15 cellular contexts compared by ENCODE assay signal in the genomic region with DNA sequence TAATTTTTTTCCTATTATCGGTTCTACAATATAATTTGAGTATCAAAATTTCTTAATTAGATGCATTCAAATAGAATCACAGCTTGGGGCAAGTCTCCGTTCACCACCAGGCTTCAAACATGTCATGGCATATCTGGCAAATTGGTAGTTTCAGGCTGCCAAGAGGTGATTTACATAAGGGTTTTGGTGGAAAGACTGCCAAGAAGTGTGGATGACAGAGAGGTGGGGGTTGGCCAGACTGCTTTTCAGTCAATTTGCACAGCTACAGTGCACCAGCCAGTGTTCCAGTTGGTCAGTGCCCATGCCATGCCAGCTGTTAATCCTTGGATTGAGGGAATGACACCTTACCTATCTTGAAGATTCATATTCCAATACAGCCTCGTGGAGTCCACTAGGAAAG. TPM values are rescaled to one million over a fixed set of nuclear protein-coding genes. Genes with fewer than 3 reads are reported as not detected.
DNase-seq lines count a peak whose midpoint lies in the region; ATAC-seq and TF ChIP-seq lines count a peak whose summit lies in the region.
"Had no signal": no experiment of that assay in that cellular context is flagged by ENCODE, and none has a peak within 500 bp of the region (broad histone marks: within the 10 kb centered on the region; RNA-seq: fewer than 3 reads in every experiment).

No MANE protein-coding gene starts in this region.

- peaks cover 3% of the 10 kb centered on the region for H3K4me1 Mint-ChIP-seq in activated T-cell treated with anti-CD3 and anti-CD28 coated beads, Interleukin-2, amount 50 U/mL, for 72 hours (ENCODE audit: low read depth)

- H3K4me1 ChIP-seq in psoas muscle, result peaks cover 6% of the 10 kb centered on the region

- no peak overlapping the region for H3K27ac Mint-ChIP-seq in activated T-cell treated with anti-CD3 and anti-CD28 coated beads, Interleukin-2, amount 50 U/mL, for 72 hours

- DNase-seq in NCI-H2081 treated with DMSO at 0.1 percent for 48 hours (lab: John Stamatoyannopoulos, UW) (peak; percentile 88), epithelial cell of esophagus (ENCODE audit: low read depth) (peak; percentile 93), psoas muscle (no peak), RKO (ENCODE audit: low spot score) (no peak), T-helper 9 cell (no peak)
- DNase-seq in activated T-cell treated with anti-CD3 and anti-CD28 coated beads, Interleukin-2, amount 50 U/mL, for 72 hours, result no peak
- DNase-seq: activated T-cell treated with anti-CD3 and anti-CD28 coated beads for 4 hours; CD4-positive, CD25-positive, alpha-beta regulatory T cell; mesendoderm; NCI-H1048; OCI-M1; small intestine had no signal

- H3K4me3 ChIP-seq in epithelial cell of esophagus (ENCODE audit: low read length), result no peak overlapping the region
- no peak overlapping the region for H3K4me3 ChIP-seq in psoas muscle

- peaks cover 0 to 2% of the 10 kb centered on the region in 2 donors for H3K9me3 Mint-ChIP-seq in activated T-cell treated with anti-CD3 and anti-CD28 coated beads, Interleukin-2, amount 50 U/mL, for 72 hours
- H3K9me3 Mint-ChIP-seq: CD4-positive, CD25-positive, alpha-beta regulatory T cell had no signal

- no peaks in the 10 kb centered on the region for H3K9me3 ChIP-seq in psoas muscle
- H3K9me3 ChIP-seq: neutrophil had no signal

- no peaks in the 10 kb centered on the region for H3K27me3 ChIP-seq in psoas muscle (ENCODE audit: insufficient read depth in 3 of 3, low read length in 2 of 3)
- H3K27me3 ChIP-seq: neutrophil had no signal

- 35 to 43% (median 36%) methylated on average over 3 of the region's 3 CpGs for WGBS in psoas muscle, 3 donors

- TF ChIP-seq CTCF in epithelial cell of esophagus (IDR thresholded peaks at IDR 0.05; ENCODE audit: insufficient read depth, low read depth, low read length, missing control alignments) (no peak), psoas muscle (IDR thresholded peaks at IDR 0.05) (no peak)

- intact Hi-C loops in psoas muscle (cut with DNase I), result no loop called here

- peaks cover 6 to 9% of the 10 kb centered on the region in 2 donors for H3K36me3 Mint-ChIP-seq in activated T-cell treated with anti-CD3 and anti-CD28 coated beads, Interleukin-2, amount 50 U/mL, for 72 hours (ENCODE audit: insufficient read depth in 2 of 2)

- peaks cover 0 to 3% of the 10 kb centered on the region in 2 donors for H3K36me3 ChIP-seq in psoas muscle (ENCODE audit: insufficient read depth in 1 of 2, low read depth in 1 of 2)
- H3K36me3 ChIP-seq: neutrophil had no signal

- H3K27me3 Mint-ChIP-seq in activated T-cell treated with anti-CD3 and anti-CD28 coated beads, Interleukin-2, amount 50 U/mL, for 72 hours (ENCODE audit: low read depth), result no peaks in the 10 kb centered on the region
- H3K27me3 Mint-ChIP-seq: CD4-positive, CD25-positive, alpha-beta regulatory T cell had no signal

- no peak overlapping the region for H3K4me3 Mint-ChIP-seq in activated T-cell treated with anti-CD3 and anti-CD28 coated beads, Interleukin-2, amount 50 U/mL, for 72 hours
- H3K4me3 Mint-ChIP-seq: CD4-positive, CD25-positive, alpha-beta regulatory T cell had no signal

- H3K27ac ChIP-seq in psoas muscle, result no peak overlapping the region
- H3K27ac ChIP-seq: neutrophil had no signal

- peak; percentile 36 for ATAC-seq in GM21786 (IDR thresholded peaks at IDR 0.05; ENCODE audit: unreplicated experiment)
- peak in 3 of 4 donors; percentile 28 to 40 (median 30) for ATAC-seq in psoas muscle
- no peak for ATAC-seq in GM19035 (IDR thresholded peaks at IDR 0.05; ENCODE audit: unreplicated experiment)
- no peak for ATAC-seq in activated T-cell treated with anti-CD3 and anti-CD28 coated beads, Interleukin-2, amount 50 U/mL, for 72 hours (replicated peaks in 1 of 2)

RNA-seq across cellular contexts. Expression of a gene that starts 8.4 kb away (rescaled TPM):
- 10 to 100 TPM; 33.4 to 43.2 (median 37.8) TPM for total RNA-seq in psoas muscle
- polyA plus RNA-seq in psoas muscle, result 10 to 100 TPM in 2 of 3 donors, 1 to 10 TPM in 1; 9.1 to 40.5 (median 20.1) TPM
- 10 to 100 TPM; 35.4 to 37.5 TPM for total RNA-seq in activated T-cell treated with anti-CD3 and anti-CD28 coated beads, Interleukin-2, amount 50 U/mL, for 72 hours

Comparison
In these comparisons a context has a peak if more than half of its experiments do, and no peak if none do; other contexts are left out.
1. ATAC-seq: peak in GM21786 (single experiment) and psoas muscle (3 of 4); none in GM19035 (single experiment) and activated T-cell treated with anti-CD3 and anti-CD28 coated beads, Interleukin-2, amount 50 U/mL, for 72 hours (0 of 2).
2. DNase-seq: peak in NCI-H2081 treated with DMSO at 0.1 percent for 48 hours (single experiment) and epithelial cell of esophagus (single experiment); none in psoas muscle (0 of 2), RKO (single experiment), activated T-cell treated with anti-CD3 and anti-CD28 coated beads, Interleukin-2, amount 50 U/mL, for 72 hours (0 of 2) and T-helper 9 cell (single experiment).